In genomic region chr2:54041135-54041534, GRCh38 we compare ENCODE assay signal across 12 cellular contexts.
DNase-seq lines count a peak whose midpoint lies in the region; ATAC-seq and TF ChIP-seq lines count a peak whose summit lies in the region.
"Had no signal": no experiment of that assay in that cellular context is flagged by ENCODE, and none has a peak within 500 bp of the region (broad histone marks: within the 10 kb centered on the region; RNA-seq: fewer than 3 reads in every experiment).

No MANE protein-coding gene starts in this region.

- intact Hi-C loops in tibial artery (cut with DNase I; ENCODE audit: low total_unique reads): no loop called here

- no peaks in the 10 kb centered on the region for H3K27me3 ChIP-seq in tibial artery

- DNase-seq in activated CD4-positive, alpha-beta T cell treated with anti-CD3 and anti-CD28 coated beads for 4 hours: peak; percentile 26 to 32
- no peak for DNase-seq in activated CD4-positive, alpha-beta T cell treated with anti-CD3 and anti-CD28 coated beads, Interleukin-2, amount 10 ng/mL, durations not matched to agents 7 days and 5 days
- DNase-seq in activated naive CD8-positive, alpha-beta T cell treated with anti-CD3 and anti-CD28 coated beads, Interleukin-2, amount 50 U/mL, for 16 hours (ENCODE audit: low read depth, low spot score): peak; percentile 33
- DNase-seq in stimulated activated CD4-positive, alpha-beta T cell treated with anti-CD3 and anti-CD28 coated beads, Interleukin-12 subunit alpha, Interleukin-12 subunit beta, amount 100 ng/mL, for 48 hours (ENCODE audit: low read depth in 2 of 3, low spot score in 1 of 3): peak; percentile 50 to 58 (median 55)
- no peak for DNase-seq in tibial artery
- no peak for DNase-seq in NCI-H2227 (lab: John Stamatoyannopoulos, UW; ENCODE audit: unreplicated experiment)
- DNase-seq in NCI-H2029 (lab: John Stamatoyannopoulos, UW): no peak
- DNase-seq: NCI-H1694 treated with DMSO at 0.1 percent for 48 hours had no signal

- H3K4me1 Mint-ChIP-seq in activated CD4-positive, alpha-beta T cell treated with anti-CD3 and anti-CD28 coated beads, Interleukin-2, amount 10 ng/mL, durations not matched to agents 7 days and 5 days: no peaks in the 10 kb centered on the region

- H3K27ac ChIP-seq in tibial artery: peak overlapping the region; percentile 62 to 68

- H3K9me3 ChIP-seq in tibial artery: no peaks in the 10 kb centered on the region

- no peak overlapping the region for H3K4me3 ChIP-seq in tibial artery
- H3K4me3 ChIP-seq: A549, coronary artery had no signal

- no peak for TF ChIP-seq CTCF in tibial artery (IDR thresholded peaks at IDR 0.05)

- peaks cover 0 to 66% (median 21%) of the 10 kb centered on the region in 4 donors for H3K4me1 ChIP-seq in tibial artery

- H3K4me3 Mint-ChIP-seq in activated CD4-positive, alpha-beta T cell treated with anti-CD3 and anti-CD28 coated beads, Interleukin-2, amount 10 ng/mL, durations not matched to agents 7 days and 5 days: no peak overlapping the region

- POLR2A ChIA-PET in activated CD4-positive, alpha-beta T cell treated with anti-CD3 and anti-CD28 coated beads, Interleukin-2, amount 10 ng/mL, durations not matched to agents 7 days and 5 days (lab: Charles Lee): interaction anchor here (0.6 kb wide), 1 partner anchor 88 kb away, joined by 4 read pairs; no protein-coding TSS in a partner anchor

- H3K27me3 Mint-ChIP-seq in activated CD4-positive, alpha-beta T cell treated with anti-CD3 and anti-CD28 coated beads, Interleukin-2, amount 10 ng/mL, durations not matched to agents 7 days and 5 days: no peaks in the 10 kb centered on the region

- peaks cover 5% of the 10 kb centered on the region for H3K9me3 Mint-ChIP-seq in activated CD4-positive, alpha-beta T cell treated with anti-CD3 and anti-CD28 coated beads, Interleukin-2, amount 10 ng/mL, durations not matched to agents 7 days and 5 days

- H3K27ac Mint-ChIP-seq in activated CD4-positive, alpha-beta T cell treated with anti-CD3 and anti-CD28 coated beads, Interleukin-2, amount 10 ng/mL, durations not matched to agents 7 days and 5 days: no peak overlapping the region

- CTCF ChIA-PET in activated CD4-positive, alpha-beta T cell treated with anti-CD3 and anti-CD28 coated beads, Interleukin-2, amount 10 ng/mL, durations not matched to agents 7 days and 5 days (lab: Charles Lee): interaction anchor here (0.7 kb wide), 1 partner anchor 17 kb away, joined by 4 read pairs; no protein-coding TSS in a partner anchor

- no peaks in the 10 kb centered on the region for H3K36me3 ChIP-seq in tibial artery

- H3K36me3 Mint-ChIP-seq in activated CD4-positive, alpha-beta T cell treated with anti-CD3 and anti-CD28 coated beads, Interleukin-2, amount 10 ng/mL, durations not matched to agents 7 days and 5 days (ENCODE audit: low read depth): peaks cover 8% of the 10 kb centered on the region

- no peak for ATAC-seq in HG03571 (IDR thresholded peaks at IDR 0.05; ENCODE audit: unreplicated experiment)
- ATAC-seq: A549, Right ventricle myocardium inferior had no signal

Comparison
In these comparisons a context has a peak if more than half of its experiments do, and no peak if none do; other contexts are left out.
1. DNase-seq: peak in activated CD4-positive, alpha-beta T cell treated with anti-CD3 and anti-CD28 coated beads for 4 hours (2 of 2), activated naive CD8-positive, alpha-beta T cell treated with anti-CD3 and anti-CD28 coated beads, Interleukin-2, amount 50 U/mL, for 16 hours (single experiment) and stimulated activated CD4-positive, alpha-beta T cell treated with anti-CD3 and anti-CD28 coated beads, Interleukin-12 subunit alpha, Interleukin-12 subunit beta, amount 100 ng/mL, for 48 hours (3 of 3); none in activated CD4-positive, alpha-beta T cell treated with anti-CD3 and anti-CD28 coated beads, Interleukin-2, amount 10 ng/mL, durations not matched to agents 7 days and 5 days (single experiment), tibial artery (0 of 2), NCI-H2227 (single experiment) and NCI-H2029 (single experiment).